ENCODE assay signal across 1 cellular context in genomic region chr16:19598805-19599204, GRCh38.
TF ChIP-seq lines count a peak whose summit lies in the region.

No MANE protein-coding gene starts in this region.

TF ChIP-seq in GM23338, 12 proteins besides CTCF, POLR2A, EP300 and RAD21 (continued from another document):
- TF ChIP-seq, protein P1, sequence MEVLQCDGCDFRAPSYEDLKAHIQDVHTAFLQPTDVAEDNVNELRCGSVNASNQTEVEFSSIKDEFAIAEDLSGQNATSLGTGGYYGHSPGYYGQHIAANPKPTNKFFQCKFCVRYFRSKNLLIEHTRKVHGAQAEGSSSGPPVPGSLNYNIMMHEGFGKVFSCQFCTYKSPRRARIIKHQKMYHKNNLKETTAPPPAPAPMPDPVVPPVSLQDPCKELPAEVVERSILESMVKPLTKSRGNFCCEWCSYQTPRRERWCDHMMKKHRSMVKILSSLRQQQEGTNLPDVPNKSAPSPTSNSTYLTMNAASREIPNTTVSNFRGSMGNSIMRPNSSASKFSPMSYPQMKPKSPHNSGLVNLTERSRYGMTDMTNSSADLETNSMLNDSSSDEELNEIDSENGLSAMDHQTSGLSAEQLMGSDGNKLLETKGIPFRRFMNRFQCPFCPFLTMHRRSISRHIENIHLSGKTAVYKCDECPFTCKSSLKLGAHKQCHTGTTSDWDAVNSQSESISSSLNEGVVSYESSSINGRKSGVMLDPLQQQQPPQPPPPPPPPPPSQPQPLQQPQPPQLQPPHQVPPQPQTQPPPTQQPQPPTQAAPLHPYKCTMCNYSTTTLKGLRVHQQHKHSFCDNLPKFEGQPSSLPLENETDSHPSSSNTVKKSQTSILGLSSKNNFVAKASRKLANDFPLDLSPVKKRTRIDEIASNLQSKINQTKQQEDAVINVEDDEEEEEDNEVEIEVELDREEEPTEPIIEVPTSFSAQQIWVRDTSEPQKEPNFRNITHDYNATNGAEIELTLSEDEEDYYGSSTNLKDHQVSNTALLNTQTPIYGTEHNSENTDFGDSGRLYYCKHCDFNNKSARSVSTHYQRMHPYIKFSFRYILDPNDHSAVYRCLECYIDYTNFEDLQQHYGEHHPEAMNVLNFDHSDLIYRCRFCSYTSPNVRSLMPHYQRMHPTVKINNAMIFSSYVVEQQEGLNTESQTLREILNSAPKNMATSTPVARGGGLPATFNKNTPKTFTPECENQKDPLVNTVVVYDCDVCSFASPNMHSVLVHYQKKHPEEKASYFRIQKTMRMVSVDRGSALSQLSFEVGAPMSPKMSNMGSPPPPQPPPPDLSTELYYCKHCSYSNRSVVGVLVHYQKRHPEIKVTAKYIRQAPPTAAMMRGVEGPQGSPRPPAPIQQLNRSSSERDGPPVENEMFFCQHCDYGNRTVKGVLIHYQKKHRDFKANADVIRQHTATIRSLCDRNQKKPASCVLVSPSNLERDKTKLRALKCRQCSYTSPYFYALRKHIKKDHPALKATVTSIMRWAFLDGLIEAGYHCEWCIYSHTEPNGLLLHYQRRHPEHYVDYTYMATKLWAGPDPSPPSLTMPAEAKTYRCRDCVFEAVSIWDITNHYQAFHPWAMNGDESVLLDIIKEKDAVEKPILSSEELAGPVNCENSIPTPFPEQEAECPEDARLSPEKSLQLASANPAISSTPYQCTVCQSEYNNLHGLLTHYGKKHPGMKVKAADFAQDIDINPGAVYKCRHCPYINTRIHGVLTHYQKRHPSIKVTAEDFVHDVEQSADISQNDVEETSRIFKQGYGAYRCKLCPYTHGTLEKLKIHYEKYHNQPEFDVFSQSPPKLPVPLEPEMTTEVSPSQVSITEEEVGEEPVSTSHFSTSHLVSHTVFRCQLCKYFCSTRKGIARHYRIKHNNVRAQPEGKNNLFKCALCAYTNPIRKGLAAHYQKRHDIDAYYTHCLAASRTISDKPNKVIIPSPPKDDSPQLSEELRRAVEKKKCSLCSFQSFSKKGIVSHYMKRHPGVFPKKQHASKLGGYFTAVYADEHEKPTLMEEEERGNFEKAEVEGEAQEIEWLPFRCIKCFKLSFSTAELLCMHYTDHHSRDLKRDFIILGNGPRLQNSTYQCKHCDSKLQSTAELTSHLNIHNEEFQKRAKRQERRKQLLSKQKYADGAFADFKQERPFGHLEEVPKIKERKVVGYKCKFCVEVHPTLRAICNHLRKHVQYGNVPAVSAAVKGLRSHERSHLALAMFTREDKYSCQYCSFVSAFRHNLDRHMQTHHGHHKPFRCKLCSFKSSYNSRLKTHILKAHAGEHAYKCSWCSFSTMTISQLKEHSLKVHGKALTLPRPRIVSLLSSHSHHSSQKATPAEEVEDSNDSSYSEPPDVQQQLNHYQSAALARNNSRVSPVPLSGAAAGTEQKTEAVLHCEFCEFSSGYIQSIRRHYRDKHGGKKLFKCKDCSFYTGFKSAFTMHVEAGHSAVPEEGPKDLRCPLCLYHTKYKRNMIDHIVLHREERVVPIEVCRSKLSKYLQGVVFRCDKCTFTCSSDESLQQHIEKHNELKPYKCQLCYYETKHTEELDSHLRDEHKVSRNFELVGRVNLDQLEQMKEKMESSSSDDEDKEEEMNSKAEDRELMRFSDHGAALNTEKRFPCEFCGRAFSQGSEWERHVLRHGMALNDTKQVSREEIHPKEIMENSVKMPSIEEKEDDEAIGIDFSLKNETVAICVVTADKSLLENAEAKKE (CRISPR knock-in tag; IDR thresholded peaks at IDR 0.05) = no peak
- TF ChIP-seq EZH2phosphoT487 (IDR thresholded peaks at IDR 0.05; ENCODE audit: unreplicated experiment) = no peak
